Comparison of ENCODE assay signal across 11 cellular contexts in the genomic region with DNA sequence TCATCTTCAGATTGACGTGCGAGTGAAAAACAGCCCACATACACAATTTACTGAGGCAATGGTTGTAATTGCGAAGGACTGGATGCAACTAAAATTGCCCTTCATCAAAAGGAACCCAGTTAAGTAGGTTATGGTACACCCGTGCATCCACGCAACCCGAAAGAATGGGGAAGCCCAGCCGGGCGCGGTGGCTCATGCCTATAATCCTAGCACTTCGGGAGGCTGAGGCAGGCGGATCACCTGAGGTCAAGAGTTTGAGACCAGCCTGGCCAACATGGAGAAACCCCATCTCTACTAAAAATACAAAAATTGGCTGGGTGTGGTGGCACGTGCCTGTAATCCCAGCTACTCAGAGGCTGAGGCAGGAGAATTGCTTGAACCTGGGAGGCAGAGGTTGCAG. TPM values are rescaled to one million over a fixed set of nuclear protein-coding genes. Genes with fewer than 3 reads are reported as not detected.
DNase-seq lines count a peak whose midpoint lies in the region; ATAC-seq and TF ChIP-seq lines count a peak whose summit lies in the region.
"Not testable (repeated sequence)": the region's sequence is repeated elsewhere in the genome, so short reads cannot be mapped to it uniquely, and the experiment has no call there.
"Had no signal": no experiment of that assay in that cellular context is flagged by ENCODE, and none has a peak within 500 bp of the region (broad histone marks: within the 10 kb centered on the region; RNA-seq: fewer than 3 reads in every experiment).

No MANE protein-coding gene starts in this region.

- not testable (repeated sequence) for H3K9me1 ChIP-seq in IMR-90 (ENCODE audit: insufficient read depth, low read length)

- not testable (repeated sequence) for TF ChIP-seq POLR2A in IMR-90 (IDR thresholded peaks at IDR 0.05; ENCODE audit: low read depth, low read length); gastrocnemius medialis (IDR thresholded peaks at IDR 0.05)

- H2BK20ac ChIP-seq in IMR-90 (ENCODE audit: low read depth, low read length), result not testable (repeated sequence)

- not testable (repeated sequence) for H3K14ac ChIP-seq in IMR-90 (replicated peaks; ENCODE audit: low read depth, low read length)

- H3K4me3 ChIP-seq in IMR-90 (ENCODE audit: insufficient read depth, low read depth, low read length); gastrocnemius medialis: not testable (repeated sequence)

- not testable (repeated sequence) for H3K79me1 ChIP-seq in IMR-90 (ENCODE audit: low read depth in 1 of 2, low read length in 2 of 2)

- not testable (repeated sequence) for H4K91ac ChIP-seq in IMR-90 (ENCODE audit: insufficient read depth, low read depth, low read length)

- H3K4me1 Mint-ChIP-seq in WTC11, result peaks cover 20% of the 10 kb centered on the region
- not testable (repeated sequence) for H3K4me1 Mint-ChIP-seq in chondrocyte (ENCODE audit: low read depth); naive thymus-derived CD8-positive, alpha-beta T cell

- not testable (repeated sequence) for H3K27me3 ChIP-seq in IMR-90 (ENCODE audit: control insufficient read depth, insufficient read depth, low read length); gastrocnemius medialis

- not testable (repeated sequence) for BruUV-seq in IMR-90 (replicated peaks; lab: Mats Ljungman, UMichigan)

- not testable (repeated sequence) for H3K18ac ChIP-seq in IMR-90 (ENCODE audit: low read depth, low read length)

- not testable (repeated sequence) for H3K9me3 Mint-ChIP-seq in WTC11; chondrocyte (ENCODE audit: low read depth); naive thymus-derived CD8-positive, alpha-beta T cell

- H3K56ac ChIP-seq in IMR-90 (ENCODE audit: extremely low read depth, insufficient read depth, low read length), result not testable (repeated sequence)

- H2AFZ ChIP-seq in IMR-90 (replicated peaks; ENCODE audit: low read length, poor library complexity), result not testable (repeated sequence)

- intact Hi-C loops in IMR-90 (cut with micrococcal nuclease); gastrocnemius medialis (cut with DNase I; ENCODE audit: low total_unique reads): not testable (repeated sequence)

- H4K20me1 ChIP-seq in IMR-90 (ENCODE audit: insufficient read depth, low read length), result not testable (repeated sequence)

- H3K27ac ChIP-seq in IMR-90 (ENCODE audit: insufficient read depth, low read length), result not testable (repeated sequence)
- H3K27ac ChIP-seq in RWPE1, result peak overlapping the region; percentile 98
- H3K27ac ChIP-seq in gastrocnemius medialis, result peak overlapping the region; percentile 87 to 93 (median 90)

- not testable (repeated sequence) for H3K4me2 ChIP-seq in IMR-90 (ENCODE audit: low read depth, low read length)

- H3K23ac ChIP-seq in IMR-90 (ENCODE audit: low read depth, low read length), result not testable (repeated sequence)

- H3K4ac ChIP-seq in IMR-90 (ENCODE audit: low read depth, low read length), result not testable (repeated sequence)

- H3K4me1 ChIP-seq in IMR-90 (ENCODE audit: control insufficient read depth, insufficient read depth, low read length), result not testable (repeated sequence)
- H3K4me1 ChIP-seq in gastrocnemius medialis, result peaks cover 10 to 23% of the 10 kb centered on the region in 2 donors

- H4K5ac ChIP-seq in IMR-90 (ENCODE audit: low read depth, low read length), result not testable (repeated sequence)

- CTCF ChIA-PET in IMR-90 (lab: Yijun Ruan, JAX), result interaction anchor here (1.5 to 2.8 kb wide), 2 partner anchors 33 to 53 kb away, joined by 7 to 27 read pairs; no protein-coding TSS in a partner anchor
- CTCF ChIA-PET in RWPE1 (lab: Yijun Ruan, JAX), result interaction anchor here (0.6 to 5.9 kb wide), 4 partner anchors 31 to 297 kb away, joined by 3 to 74 read pairs (median 23); no protein-coding TSS in a partner anchor
- CTCF ChIA-PET in WTC11 (lab: Charles Lee), result interaction anchor here (2.1 to 4.7 kb wide), 2 partner anchors 30 to 53 kb away, joined by 9 to 161 read pairs; no protein-coding TSS in a partner anchor

- H4K8ac ChIP-seq in IMR-90 (ENCODE audit: low read depth in 2 of 2, low read length in 2 of 2), result not testable (repeated sequence)

- dilution Hi-C loops in IMR-90 (cut with HindIII; ENCODE audit: low sequenced_read_pairs, unreplicated experiment), result not testable (repeated sequence)

- H3K27me3 Mint-ChIP-seq in WTC11 (ENCODE audit: low read depth); chondrocyte (ENCODE audit: low read depth); naive thymus-derived CD8-positive, alpha-beta T cell: not testable (repeated sequence)

- not testable (repeated sequence) for TF ChIP-seq CTCF in IMR-90 (conservative IDR thresholded peaks at IDR 0.05; ENCODE audit: low read depth, low read length); RWPE1 (conservative IDR thresholded peaks at IDR 0.05; ENCODE audit: low read depth); WTC11 (IDR thresholded peaks at IDR 0.05); chondrocyte (IDR thresholded peaks at IDR 0.05); gastrocnemius medialis (IDR thresholded peaks at IDR 0.05 in 4 of 5, conservative IDR thresholded peaks at IDR 0.05 in 1 of 5)

- ATAC-seq in IMR-90 (ENCODE audit: low read depth); WTC11; naive thymus-derived CD8-positive, alpha-beta T cell; gastrocnemius medialis: not testable (repeated sequence)

- H2AK9ac ChIP-seq in IMR-90 (replicated peaks; ENCODE audit: low read depth, low read length, poor library complexity), result peak overlapping the region; percentile 55

- not testable (repeated sequence) for DNase-seq in IMR-90; RWPE1 (ENCODE audit: low spot score); WTC11 (ENCODE audit: low spot score); gastrocnemius medialis
- DNase-seq in chondrocyte (ENCODE audit: low spot score), result peak; percentile 46
- DNase-seq in naive thymus-derived CD8-positive, alpha-beta T cell, result peak in 1 of 10 donors; percentile 23

- H2AK5ac ChIP-seq in IMR-90 (ENCODE audit: low read depth, low read length), result not testable (repeated sequence)

- WGBS in IMR-90 (ENCODE audit: extremely low coverage in 2 of 2, insufficient read length in 1 of 2), 2 experiments, result no CpG with 5 or more reads among the region's 12 CpGs

- POLR2A ChIA-PET in IMR-90 (lab: Charles Lee; ENCODE audit: unreplicated experiment); RWPE1 (lab: Yijun Ruan, JAX; ENCODE audit: low non-redundant PET); WTC11 (lab: Charles Lee): not testable (repeated sequence)
- POLR2A ChIA-PET in naive thymus-derived CD8-positive, alpha-beta T cell (lab: Charles Lee), result interaction anchor here (0.9 to 1.8 kb wide), 4 partner anchors 34 to 53 kb away, joined by 3 to 9 read pairs (median 6); a partner anchor contains a TSS

- H3K27ac Mint-ChIP-seq in WTC11, result peak overlapping the region; percentile 74; the same call in 1 of the 2 replicates
- not testable (repeated sequence) for H3K27ac Mint-ChIP-seq in chondrocyte (ENCODE audit: unreplicated experiment)
- H3K27ac Mint-ChIP-seq in naive thymus-derived CD8-positive, alpha-beta T cell, result peak overlapping the region in 6 of 10 donors; percentile 3 to 53 (median 26)

- H3K36me3 ChIP-seq in IMR-90 (ENCODE audit: control insufficient read depth, insufficient read depth, low read length), result not testable (repeated sequence)
- H3K36me3 ChIP-seq in gastrocnemius medialis, result peaks cover 0 to 11% of the 10 kb centered on the region in 2 donors

- not testable (repeated sequence) for H3K36me3 Mint-ChIP-seq in WTC11; chondrocyte (ENCODE audit: low read depth)
- peaks cover 0 to 22% (median 0%) of the 10 kb centered on the region in 3 donors for H3K36me3 Mint-ChIP-seq in naive thymus-derived CD8-positive, alpha-beta T cell

- H3K9me3 ChIP-seq in IMR-90 (ENCODE audit: control insufficient read depth, insufficient read depth, low read length); gastrocnemius medialis: not testable (repeated sequence)

- not testable (repeated sequence) for H3K4me3 Mint-ChIP-seq in WTC11; chondrocyte (ENCODE audit: unreplicated experiment); naive thymus-derived CD8-positive, alpha-beta T cell

- H2BK15ac ChIP-seq in IMR-90 (ENCODE audit: low read depth, low read length), result not testable (repeated sequence)

- not testable (repeated sequence) for TF ChIP-seq RAD21 in IMR-90 (IDR thresholded peaks at IDR 0.05; ENCODE audit: low read length)

- in situ Hi-C loops in IMR-90 (cut with MboI; ENCODE audit: low sequenced_read_pairs) (loop anchor here (5.0 kb wide), 1 partner anchor 35 kb away; no protein-coding TSS in a partner anchor), gastrocnemius medialis (cut with MboI; ENCODE audit: low sequenced_read_pairs in 4 of 4) (loop anchor here in 2 of 4 donors (5.0 kb wide), 1 partner anchor 35 kb away; no protein-coding TSS in a partner anchor)

- H2BK5ac ChIP-seq in IMR-90 (ENCODE audit: low read depth, low read length, poor library complexity, severe bottlenecking), result not testable (repeated sequence)

- not testable (repeated sequence) for H2BK120ac ChIP-seq in IMR-90 (ENCODE audit: low read depth, low read length)

- H3K9ac ChIP-seq in IMR-90 (ENCODE audit: low read depth, low read length), result not testable (repeated sequence)

RNA-seq across cellular contexts. Expression of a gene that starts 46.0 kb away (rescaled TPM):
- 2.2 TPM in 2 replicates for total RNA-seq in IMR-90 (2012; rRNA removed)
- polyA plus RNA-seq in IMR-90 (2012; rRNA removed), result 13.4 and 13.8 TPM in 2 replicates
- 10.2 and 10.5 TPM in 2 replicates for polyA plus RNA-seq in IMR-90 (2012; cell fraction: cytosol; rRNA removed)
- 86.5 and 180 TPM in 2 replicates for polyA plus RNA-seq in IMR-90 (2012; cell fraction: nucleus; rRNA removed; ENCODE audit: low replicate concordance)
- total RNA-seq in WTC11 (2021), result 58.4 to 65.1 TPM (median 61.6 TPM) in 3 replicates
- total RNA-seq in chondrocyte, result 35.5 to 39.8 TPM (median 38.6 TPM) in 3 replicates
- 100 to 1,000 TPM; 146 to 149 TPM for total RNA-seq in naive thymus-derived CD8-positive, alpha-beta T cell
- 1 to 10 TPM; 1.3 to 2.5 (median 1.6) TPM for polyA plus RNA-seq in naive thymus-derived CD8-positive, alpha-beta T cell
- total RNA-seq in gastrocnemius medialis, result 10 to 100 TPM; 40.5 to 54.0 (median 49.3) TPM

RNA-seq across cellular contexts. Expression of a gene that starts 50.6 kb away (rescaled TPM):
- total RNA-seq in IMR-90 (2012; rRNA removed), result not detected in 2 replicates
- polyA plus RNA-seq in IMR-90 (2012; rRNA removed), result not detected in 2 replicates
- not detected in 2 replicates for polyA plus RNA-seq in IMR-90 (2012; cell fraction: cytosol; rRNA removed)
- polyA plus RNA-seq in IMR-90 (2012; cell fraction: nucleus; rRNA removed; ENCODE audit: low replicate concordance), result not detected in 2 replicates
- total RNA-seq in WTC11 (2021), result 2.1 to 2.8 TPM (median 2.3 TPM) in 3 replicates
- total RNA-seq in chondrocyte, result not detected in 3 replicates
- total RNA-seq in naive thymus-derived CD8-positive, alpha-beta T cell, result not detected
- polyA plus RNA-seq in naive thymus-derived CD8-positive, alpha-beta T cell, result not detected
- under 1 TPM in 1 of 4 donors, not detected in 3; 0.27 TPM for total RNA-seq in gastrocnemius medialis
- total RNA-seq: A673; CD4-positive, alpha-beta memory T cell; CD4-positive, CD25-positive, alpha-beta regulatory T cell had no signal
- polyA plus RNA-seq: AG04450; CD14-positive monocyte; CD4-positive, alpha-beta memory T cell; CD4-positive, CD25-positive, alpha-beta regulatory T cell had no signal

Comparison
In these comparisons a context has a peak if more than half of its experiments do, and no peak if none do; other contexts are left out.
1. RNA of a gene that starts 46.0 kb away (total RNA-seq): 146 to 149 TPM in naive thymus-derived CD8-positive, alpha-beta T cell, 58.4 to 65.1 TPM in WTC11, 40.5 to 54.0 TPM in gastrocnemius medialis and 35.5 to 39.8 TPM in chondrocyte; 2.2 TPM in IMR-90; every median in the first group is over 10 times any median in the second.